ENCODE assay signal across 11 cellular contexts in the genomic region with DNA sequence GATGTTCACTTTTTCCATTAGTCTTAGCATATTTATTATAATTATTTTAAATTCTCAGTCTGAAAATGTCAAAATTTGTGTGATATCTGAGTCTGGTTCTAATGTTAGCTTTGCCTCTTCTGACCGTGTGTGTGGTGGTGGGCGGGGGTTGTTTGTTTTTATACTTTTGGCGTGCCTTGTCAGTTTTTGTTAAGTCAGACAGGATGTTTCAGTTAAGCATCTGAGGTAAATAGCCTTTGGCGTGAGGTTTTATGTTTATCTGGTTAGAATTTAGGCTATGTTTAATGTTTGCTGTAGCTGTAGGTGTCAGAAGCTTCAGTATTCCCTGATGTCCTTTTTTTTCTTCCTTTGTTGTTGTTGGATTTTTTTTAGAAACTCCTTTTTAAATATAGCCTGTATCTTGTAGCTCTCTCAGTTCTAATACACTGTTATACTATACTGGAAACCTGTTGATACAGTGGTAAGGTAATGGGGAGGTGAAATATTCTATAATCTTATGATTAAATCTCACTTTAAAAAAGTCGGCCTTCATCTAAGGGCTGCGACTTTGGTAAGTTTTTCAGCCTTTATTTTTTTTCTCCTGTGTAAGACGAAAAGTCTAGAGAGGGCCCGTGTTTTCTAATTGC.
A peak's percentile ranks its signal among the peaks of the same experiment; 100 is the strongest.
DNase-seq lines count a peak whose midpoint lies in the region; FAIRE-seq and TF ChIP-seq lines count a peak whose summit lies in the region.
"Had no signal": no experiment of that assay in that cellular context is flagged by ENCODE, and none has a peak within 500 bp of the region (broad histone marks: within the 10 kb centered on the region; RNA-seq: fewer than 3 reads in every experiment).

No MANE protein-coding gene starts in this region.

- no peaks in the 10 kb centered on the region for H4K20me1 ChIP-seq in Loucy (ENCODE audit: insufficient read depth, low read length, poor library complexity, severe bottlenecking)

- H2AFZ ChIP-seq in Loucy (ENCODE audit: low read length): no peak overlapping the region

- H3K4me1 Mint-ChIP-seq in nephron progenitor cell: peaks cover 22% of the 10 kb centered on the region

- no peaks in the 10 kb centered on the region for H3F3A ChIP-seq in Loucy (ENCODE audit: low read depth)

- H3K9me3 Mint-ChIP-seq in nephron progenitor cell: peaks cover 24% of the 10 kb centered on the region

- no peaks in the 10 kb centered on the region for H3K9me2 ChIP-seq in Loucy (replicated peaks; ENCODE audit: low read depth, low read length)

- H3K4me3 Mint-ChIP-seq in nephron progenitor cell: peak overlapping the region; percentile 13

- H3K4me1 ChIP-seq in Loucy (ENCODE audit: insufficient read depth, low read length, poor library complexity, severe bottlenecking): peaks cover 28% of the 10 kb centered on the region

- peaks cover 11% of the 10 kb centered on the region for H3K79me2 ChIP-seq in Loucy (ENCODE audit: insufficient read depth, low read length)

- H3K27me3 Mint-ChIP-seq in nephron progenitor cell (ENCODE audit: low read depth, poor library complexity): peaks cover 3% of the 10 kb centered on the region

- no peak for FAIRE-seq in GM12892 (lab: Jason Lieb, UNC)

- no peaks in the 10 kb centered on the region for H3K27me3 ChIP-seq in Loucy (ENCODE audit: insufficient read depth, low read length, poor library complexity, severe bottlenecking)

- peak overlapping the region; percentile 79 for H3K27ac Mint-ChIP-seq in nephron progenitor cell

- H3K4me3 ChIP-seq in Loucy (ENCODE audit: low read length, poor library complexity, severe bottlenecking): peak overlapping the region; percentile 8

- H3K4me2 ChIP-seq in Loucy (ENCODE audit: low read depth, low read length, poor library complexity, severe bottlenecking): peak overlapping the region; percentile 51

- H3K27ac ChIP-seq in caudate nucleus (ENCODE audit: low read depth, low read length): no peak overlapping the region
- H3K27ac ChIP-seq: epithelial cell of prostate had no signal

- peaks cover 56% of the 10 kb centered on the region; the same call in 1 of the 2 replicates for H3K36me3 ChIP-seq in Loucy (ENCODE audit: insufficient read depth, low read length)

- no peaks in the 10 kb centered on the region for H3K9me3 ChIP-seq in Loucy (ENCODE audit: insufficient read depth, low read depth, low read length)

- DNase-seq in NCI-H748 (lab: John Stamatoyannopoulos, UW; ENCODE audit: unreplicated experiment): peak; percentile 37
- no peak for DNase-seq in NCI-H748 treated with DMSO at 0.1 percent for 48 hours (lab: John Stamatoyannopoulos, UW)
- DNase-seq in brain pericyte (ENCODE audit: low read depth, low spot score): peak; percentile 27
- no peak for DNase-seq in nephron progenitor cell
- no peak for DNase-seq in SIG-M5 (lab: John Stamatoyannopoulos, UW)
- DNase-seq in caudate nucleus (lab: John Stamatoyannopoulos, UW): no peak
- DNase-seq in GM12892 (ENCODE audit: insufficient read length): no peak
- DNase-seq: ACHN; stimulated activated CD4-positive, alpha-beta T cell treated with anti-CD3 and anti-CD28 coated beads, Interleukin-15, amount 100 ng/mL, for 24 hours had no signal

- H3K36me3 Mint-ChIP-seq in nephron progenitor cell (ENCODE audit: low read depth): peaks cover 97% of the 10 kb centered on the region

- TF ChIP-seq POLR2A in GM12892 (IDR thresholded peaks at IDR 0.05; ENCODE audit: low read depth, low read length): no peak

- H3K9ac ChIP-seq in Loucy (ENCODE audit: low read depth, low read length, poor library complexity, severe bottlenecking): peak overlapping the region; percentile 35

- TF ChIP-seq CTCF in Loucy (conservative IDR thresholded peaks at IDR 0.05; ENCODE audit: low read length): no peak
- no peak for TF ChIP-seq CTCF in nephron progenitor cell (IDR thresholded peaks at IDR 0.05)

Comparison
In these comparisons a context has a peak if more than half of its experiments do, and no peak if none do; other contexts are left out.
1. DNase-seq: peak in NCI-H748 (single experiment) and brain pericyte (single experiment); none in NCI-H748 treated with DMSO at 0.1 percent for 48 hours (single experiment), nephron progenitor cell (single experiment), SIG-M5 (single experiment), caudate nucleus (0 of 61) and GM12892 (single experiment).